In the genomic region with DNA sequence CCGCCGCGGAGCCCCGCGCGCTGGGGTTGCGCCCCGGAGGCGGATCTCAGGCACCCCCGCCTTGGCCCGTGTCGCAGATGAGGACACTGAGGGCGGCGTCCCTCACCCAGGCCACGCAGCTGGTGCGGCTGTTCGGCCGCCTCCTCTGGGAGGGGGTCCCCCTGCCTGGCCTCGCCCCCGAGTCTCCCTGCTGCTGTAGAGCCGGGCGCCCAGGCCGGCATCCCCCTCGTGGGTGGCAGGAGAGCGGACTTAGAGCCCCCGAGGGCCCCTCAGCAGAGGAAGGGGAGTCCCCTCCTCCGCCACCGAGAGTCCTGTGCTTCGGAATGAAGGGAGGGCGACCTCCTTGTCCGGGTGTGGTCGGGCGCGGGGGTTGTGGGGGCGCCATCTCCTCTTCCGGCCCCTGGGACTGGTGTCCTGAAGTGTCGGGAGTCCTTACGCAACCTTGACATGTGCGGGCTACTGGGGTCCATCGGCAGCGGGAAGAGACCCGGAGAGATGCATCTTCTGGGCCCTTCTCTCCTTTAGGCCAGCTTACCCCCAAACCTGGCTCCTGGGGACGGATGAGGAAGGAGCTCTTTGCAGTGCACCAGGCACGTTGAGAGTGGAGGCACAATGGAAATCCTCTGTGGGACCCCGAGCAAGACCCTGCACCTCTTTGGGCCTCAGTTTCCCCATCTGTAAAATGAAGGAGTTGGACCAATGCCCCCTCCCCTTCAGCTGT, we compare ENCODE assay signal across 1 cellular context.
TF ChIP-seq lines count a peak whose summit lies in the region.

No MANE protein-coding gene starts in this region.

TF ChIP-seq in K562, 482 proteins besides CTCF, POLR2A, EP300 and RAD21 (continued from another document and continues in another):
- TF ChIP-seq, protein P1, sequence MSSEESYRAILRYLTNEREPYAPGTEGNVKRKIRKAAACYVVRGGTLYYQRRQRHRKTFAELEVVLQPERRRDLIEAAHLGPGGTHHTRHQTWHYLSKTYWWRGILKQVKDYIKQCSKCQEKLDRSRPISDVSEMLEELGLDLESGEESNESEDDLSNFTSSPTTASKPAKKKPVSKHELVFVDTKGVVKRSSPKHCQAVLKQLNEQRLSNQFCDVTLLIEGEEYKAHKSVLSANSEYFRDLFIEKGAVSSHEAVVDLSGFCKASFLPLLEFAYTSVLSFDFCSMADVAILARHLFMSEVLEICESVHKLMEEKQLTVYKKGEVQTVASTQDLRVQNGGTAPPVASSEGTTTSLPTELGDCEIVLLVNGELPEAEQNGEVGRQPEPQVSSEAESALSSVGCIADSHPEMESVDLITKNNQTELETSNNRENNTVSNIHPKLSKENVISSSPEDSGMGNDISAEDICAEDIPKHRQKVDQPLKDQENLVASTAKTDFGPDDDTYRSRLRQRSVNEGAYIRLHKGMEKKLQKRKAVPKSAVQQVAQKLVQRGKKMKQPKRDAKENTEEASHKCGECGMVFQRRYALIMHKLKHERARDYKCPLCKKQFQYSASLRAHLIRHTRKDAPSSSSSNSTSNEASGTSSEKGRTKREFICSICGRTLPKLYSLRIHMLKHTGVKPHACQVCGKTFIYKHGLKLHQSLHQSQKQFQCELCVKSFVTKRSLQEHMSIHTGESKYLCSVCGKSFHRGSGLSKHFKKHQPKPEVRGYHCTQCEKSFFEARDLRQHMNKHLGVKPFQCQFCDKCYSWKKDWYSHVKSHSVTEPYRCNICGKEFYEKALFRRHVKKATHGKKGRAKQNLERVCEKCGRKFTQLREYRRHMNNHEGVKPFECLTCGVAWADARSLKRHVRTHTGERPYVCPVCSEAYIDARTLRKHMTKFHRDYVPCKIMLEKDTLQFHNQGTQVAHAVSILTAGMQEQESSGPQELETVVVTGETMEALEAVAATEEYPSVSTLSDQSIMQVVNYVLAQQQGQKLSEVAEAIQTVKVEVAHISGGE (CRISPR knock-in tag; IDR thresholded peaks at IDR 0.05) = 0 out of 6 replicates have a peak, but pooled peaks of 1 of the 3 experiments have one; percentile 4
- TF ChIP-seq, protein P2, sequence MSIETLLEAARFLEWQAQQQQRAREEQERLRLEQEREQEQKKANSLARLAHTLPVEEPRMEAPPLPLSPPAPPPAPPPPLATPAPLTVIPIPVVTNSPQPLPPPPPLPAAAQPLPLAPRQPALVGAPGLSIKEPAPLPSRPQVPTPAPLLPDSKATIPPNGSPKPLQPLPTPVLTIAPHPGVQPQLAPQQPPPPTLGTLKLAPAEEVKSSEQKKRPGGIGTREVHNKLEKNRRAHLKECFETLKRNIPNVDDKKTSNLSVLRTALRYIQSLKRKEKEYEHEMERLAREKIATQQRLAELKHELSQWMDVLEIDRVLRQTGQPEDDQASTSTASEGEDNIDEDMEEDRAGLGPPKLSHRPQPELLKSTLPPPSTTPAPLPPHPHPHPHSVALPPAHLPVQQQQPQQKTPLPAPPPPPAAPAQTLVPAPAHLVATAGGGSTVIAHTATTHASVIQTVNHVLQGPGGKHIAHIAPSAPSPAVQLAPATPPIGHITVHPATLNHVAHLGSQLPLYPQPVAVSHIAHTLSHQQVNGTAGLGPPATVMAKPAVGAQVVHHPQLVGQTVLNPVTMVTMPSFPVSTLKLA (conservative IDR thresholded peaks at IDR 0.05) = 0 out of 4 replicates have a peak, but pooled peaks of 1 of the 2 experiments have one; percentile 38
- TF ChIP-seq SPI1 (IDR thresholded peaks at IDR 0.05; ENCODE audit: borderline replicate concordance, low read depth, low read length) (no peak), FIP1L1 (IDR thresholded peaks at IDR 0.05; ENCODE audit: low read depth, low read length, poor library complexity, severe bottlenecking) (peak; percentile 14), ZNF41 (CRISPR knock-in tag; conservative IDR thresholded peaks at IDR 0.05) (no peak), CBFB (CRISPR knock-in tag; IDR thresholded peaks at IDR 0.05) (no peak), ATF1 (CRISPR knock-in tag; IDR thresholded peaks at IDR 0.05) (no peak), ATF1 (tag; IDR thresholded peaks at IDR 0.05) (peak; percentile 11; the same call in 1 of the 2 replicates), GABPB1 (CRISPR knock-in tag; IDR thresholded peaks at IDR 0.05) (0 out of 2 replicates have a peak, but pooled peaks have one; percentile 10), CBX5 (IDR thresholded peaks at IDR 0.05; ENCODE audit: borderline replicate concordance, low read depth) (no peak), ZNF77 (CRISPR knock-in tag; IDR thresholded peaks at IDR 0.05) (no peak), ETV1 (tag; conservative IDR thresholded peaks at IDR 0.05; ENCODE audit: low read depth) (0 out of 2 replicates have a peak, but pooled peaks have one; percentile 7), STAT5B (CRISPR knock-in tag; IDR thresholded peaks at IDR 0.05) (no peak), KDM1A (IDR thresholded peaks at IDR 0.05) (0 out of 4 replicates have a peak, but pooled peaks of 1 of the 2 experiments have one; percentile 26), CEBPG (CRISPR knock-in tag; IDR thresholded peaks at IDR 0.05) (no peak; the same call in 1 of the 2 replicates), CEBPG (tag; conservative IDR thresholded peaks at IDR 0.05 in 1 of 2, IDR thresholded peaks at IDR 0.05 in 1 of 2) (peak in 1 of 2 experiments; percentile 50; a peak in 1 of 4 replicates), ZFX (CRISPR knock-in tag; IDR thresholded peaks at IDR 0.05) (peak; percentile 62), CBFA2T3 (IDR thresholded peaks at IDR 0.05) (no peak), BRCA1 (IDR thresholded peaks at IDR 0.05) (no peak), BRCA1 (CRISPR knock-in tag; IDR thresholded peaks at IDR 0.05) (0 out of 2 replicates have a peak, but pooled peaks have one; percentile 43), MTA2 (IDR thresholded peaks at IDR 0.05; ENCODE audit: low read depth) (no peak)
- TF ChIP-seq, protein P3, sequence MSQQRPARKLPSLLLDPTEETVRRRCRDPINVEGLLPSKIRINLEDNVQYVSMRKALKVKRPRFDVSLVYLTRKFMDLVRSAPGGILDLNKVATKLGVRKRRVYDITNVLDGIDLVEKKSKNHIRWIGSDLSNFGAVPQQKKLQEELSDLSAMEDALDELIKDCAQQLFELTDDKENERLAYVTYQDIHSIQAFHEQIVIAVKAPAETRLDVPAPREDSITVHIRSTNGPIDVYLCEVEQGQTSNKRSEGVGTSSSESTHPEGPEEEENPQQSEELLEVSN (IDR thresholded peaks at IDR 0.05; ENCODE audit: borderline replicate concordance in 1 of 2, extremely low read depth in 1 of 2, insufficient read depth in 1 of 2, insufficient read length in 1 of 2, low read depth in 1 of 2, low read length in 1 of 2, poor library complexity in 1 of 2, severe bottlenecking in 1 of 2) = peak in 1 of 2 experiments; percentile 43
- TF ChIP-seq, protein P4, sequence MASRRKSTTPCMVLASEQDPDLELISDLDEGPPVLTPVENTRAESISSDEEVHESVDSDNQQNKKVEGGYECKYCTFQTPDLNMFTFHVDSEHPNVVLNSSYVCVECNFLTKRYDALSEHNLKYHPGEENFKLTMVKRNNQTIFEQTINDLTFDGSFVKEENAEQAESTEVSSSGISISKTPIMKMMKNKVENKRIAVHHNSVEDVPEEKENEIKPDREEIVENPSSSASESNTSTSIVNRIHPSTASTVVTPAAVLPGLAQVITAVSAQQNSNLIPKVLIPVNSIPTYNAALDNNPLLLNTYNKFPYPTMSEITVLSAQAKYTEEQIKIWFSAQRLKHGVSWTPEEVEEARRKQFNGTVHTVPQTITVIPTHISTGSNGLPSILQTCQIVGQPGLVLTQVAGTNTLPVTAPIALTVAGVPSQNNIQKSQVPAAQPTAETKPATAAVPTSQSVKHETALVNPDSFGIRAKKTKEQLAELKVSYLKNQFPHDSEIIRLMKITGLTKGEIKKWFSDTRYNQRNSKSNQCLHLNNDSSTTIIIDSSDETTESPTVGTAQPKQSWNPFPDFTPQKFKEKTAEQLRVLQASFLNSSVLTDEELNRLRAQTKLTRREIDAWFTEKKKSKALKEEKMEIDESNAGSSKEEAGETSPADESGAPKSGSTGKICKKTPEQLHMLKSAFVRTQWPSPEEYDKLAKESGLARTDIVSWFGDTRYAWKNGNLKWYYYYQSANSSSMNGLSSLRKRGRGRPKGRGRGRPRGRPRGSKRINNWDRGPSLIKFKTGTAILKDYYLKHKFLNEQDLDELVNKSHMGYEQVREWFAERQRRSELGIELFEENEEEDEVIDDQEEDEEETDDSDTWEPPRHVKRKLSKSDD (conservative IDR thresholded peaks at IDR 0.05; ENCODE audit: low read length) = no peak
- TF ChIP-seq, protein P5, sequence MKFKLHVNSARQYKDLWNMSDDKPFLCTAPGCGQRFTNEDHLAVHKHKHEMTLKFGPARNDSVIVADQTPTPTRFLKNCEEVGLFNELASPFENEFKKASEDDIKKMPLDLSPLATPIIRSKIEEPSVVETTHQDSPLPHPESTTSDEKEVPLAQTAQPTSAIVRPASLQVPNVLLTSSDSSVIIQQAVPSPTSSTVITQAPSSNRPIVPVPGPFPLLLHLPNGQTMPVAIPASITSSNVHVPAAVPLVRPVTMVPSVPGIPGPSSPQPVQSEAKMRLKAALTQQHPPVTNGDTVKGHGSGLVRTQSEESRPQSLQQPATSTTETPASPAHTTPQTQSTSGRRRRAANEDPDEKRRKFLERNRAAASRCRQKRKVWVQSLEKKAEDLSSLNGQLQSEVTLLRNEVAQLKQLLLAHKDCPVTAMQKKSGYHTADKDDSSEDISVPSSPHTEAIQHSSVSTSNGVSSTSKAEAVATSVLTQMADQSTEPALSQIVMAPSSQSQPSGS (CRISPR knock-in tag; IDR thresholded peaks at IDR 0.05) = no peak
- TF ChIP-seq, protein P6, sequence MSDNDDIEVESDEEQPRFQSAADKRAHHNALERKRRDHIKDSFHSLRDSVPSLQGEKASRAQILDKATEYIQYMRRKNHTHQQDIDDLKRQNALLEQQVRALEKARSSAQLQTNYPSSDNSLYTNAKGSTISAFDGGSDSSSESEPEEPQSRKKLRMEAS (CRISPR knock-in tag; IDR thresholded peaks at IDR 0.05) = peak; percentile 68; the same call in 1 of the 2 replicates
- TF ChIP-seq, protein P7, sequence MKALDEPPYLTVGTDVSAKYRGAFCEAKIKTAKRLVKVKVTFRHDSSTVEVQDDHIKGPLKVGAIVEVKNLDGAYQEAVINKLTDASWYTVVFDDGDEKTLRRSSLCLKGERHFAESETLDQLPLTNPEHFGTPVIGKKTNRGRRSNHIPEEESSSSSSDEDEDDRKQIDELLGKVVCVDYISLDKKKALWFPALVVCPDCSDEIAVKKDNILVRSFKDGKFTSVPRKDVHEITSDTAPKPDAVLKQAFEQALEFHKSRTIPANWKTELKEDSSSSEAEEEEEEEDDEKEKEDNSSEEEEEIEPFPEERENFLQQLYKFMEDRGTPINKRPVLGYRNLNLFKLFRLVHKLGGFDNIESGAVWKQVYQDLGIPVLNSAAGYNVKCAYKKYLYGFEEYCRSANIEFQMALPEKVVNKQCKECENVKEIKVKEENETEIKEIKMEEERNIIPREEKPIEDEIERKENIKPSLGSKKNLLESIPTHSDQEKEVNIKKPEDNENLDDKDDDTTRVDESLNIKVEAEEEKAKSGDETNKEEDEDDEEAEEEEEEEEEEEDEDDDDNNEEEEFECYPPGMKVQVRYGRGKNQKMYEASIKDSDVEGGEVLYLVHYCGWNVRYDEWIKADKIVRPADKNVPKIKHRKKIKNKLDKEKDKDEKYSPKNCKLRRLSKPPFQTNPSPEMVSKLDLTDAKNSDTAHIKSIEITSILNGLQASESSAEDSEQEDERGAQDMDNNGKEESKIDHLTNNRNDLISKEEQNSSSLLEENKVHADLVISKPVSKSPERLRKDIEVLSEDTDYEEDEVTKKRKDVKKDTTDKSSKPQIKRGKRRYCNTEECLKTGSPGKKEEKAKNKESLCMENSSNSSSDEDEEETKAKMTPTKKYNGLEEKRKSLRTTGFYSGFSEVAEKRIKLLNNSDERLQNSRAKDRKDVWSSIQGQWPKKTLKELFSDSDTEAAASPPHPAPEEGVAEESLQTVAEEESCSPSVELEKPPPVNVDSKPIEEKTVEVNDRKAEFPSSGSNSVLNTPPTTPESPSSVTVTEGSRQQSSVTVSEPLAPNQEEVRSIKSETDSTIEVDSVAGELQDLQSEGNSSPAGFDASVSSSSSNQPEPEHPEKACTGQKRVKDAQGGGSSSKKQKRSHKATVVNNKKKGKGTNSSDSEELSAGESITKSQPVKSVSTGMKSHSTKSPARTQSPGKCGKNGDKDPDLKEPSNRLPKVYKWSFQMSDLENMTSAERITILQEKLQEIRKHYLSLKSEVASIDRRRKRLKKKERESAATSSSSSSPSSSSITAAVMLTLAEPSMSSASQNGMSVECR (CRISPR knock-in tag; IDR thresholded peaks at IDR 0.05) = peak; percentile 65
- TF ChIP-seq, protein P8, sequence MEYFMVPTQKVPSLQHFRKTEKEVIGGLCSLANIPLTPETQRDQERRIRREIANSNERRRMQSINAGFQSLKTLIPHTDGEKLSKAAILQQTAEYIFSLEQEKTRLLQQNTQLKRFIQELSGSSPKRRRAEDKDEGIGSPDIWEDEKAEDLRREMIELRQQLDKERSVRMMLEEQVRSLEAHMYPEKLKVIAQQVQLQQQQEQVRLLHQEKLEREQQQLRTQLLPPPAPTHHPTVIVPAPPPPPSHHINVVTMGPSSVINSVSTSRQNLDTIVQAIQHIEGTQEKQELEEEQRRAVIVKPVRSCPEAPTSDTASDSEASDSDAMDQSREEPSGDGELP (CRISPR knock-in tag; IDR thresholded peaks at IDR 0.05; ENCODE audit: borderline replicate concordance) = 0 out of 2 replicates have a peak, but pooled peaks have one; percentile 27
- TF ChIP-seq, protein P9, sequence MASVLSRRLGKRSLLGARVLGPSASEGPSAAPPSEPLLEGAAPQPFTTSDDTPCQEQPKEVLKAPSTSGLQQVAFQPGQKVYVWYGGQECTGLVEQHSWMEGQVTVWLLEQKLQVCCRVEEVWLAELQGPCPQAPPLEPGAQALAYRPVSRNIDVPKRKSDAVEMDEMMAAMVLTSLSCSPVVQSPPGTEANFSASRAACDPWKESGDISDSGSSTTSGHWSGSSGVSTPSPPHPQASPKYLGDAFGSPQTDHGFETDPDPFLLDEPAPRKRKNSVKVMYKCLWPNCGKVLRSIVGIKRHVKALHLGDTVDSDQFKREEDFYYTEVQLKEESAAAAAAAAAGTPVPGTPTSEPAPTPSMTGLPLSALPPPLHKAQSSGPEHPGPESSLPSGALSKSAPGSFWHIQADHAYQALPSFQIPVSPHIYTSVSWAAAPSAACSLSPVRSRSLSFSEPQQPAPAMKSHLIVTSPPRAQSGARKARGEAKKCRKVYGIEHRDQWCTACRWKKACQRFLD (CRISPR knock-in tag; IDR thresholded peaks at IDR 0.05) = peak; percentile 14
- TF ChIP-seq, protein P10, sequence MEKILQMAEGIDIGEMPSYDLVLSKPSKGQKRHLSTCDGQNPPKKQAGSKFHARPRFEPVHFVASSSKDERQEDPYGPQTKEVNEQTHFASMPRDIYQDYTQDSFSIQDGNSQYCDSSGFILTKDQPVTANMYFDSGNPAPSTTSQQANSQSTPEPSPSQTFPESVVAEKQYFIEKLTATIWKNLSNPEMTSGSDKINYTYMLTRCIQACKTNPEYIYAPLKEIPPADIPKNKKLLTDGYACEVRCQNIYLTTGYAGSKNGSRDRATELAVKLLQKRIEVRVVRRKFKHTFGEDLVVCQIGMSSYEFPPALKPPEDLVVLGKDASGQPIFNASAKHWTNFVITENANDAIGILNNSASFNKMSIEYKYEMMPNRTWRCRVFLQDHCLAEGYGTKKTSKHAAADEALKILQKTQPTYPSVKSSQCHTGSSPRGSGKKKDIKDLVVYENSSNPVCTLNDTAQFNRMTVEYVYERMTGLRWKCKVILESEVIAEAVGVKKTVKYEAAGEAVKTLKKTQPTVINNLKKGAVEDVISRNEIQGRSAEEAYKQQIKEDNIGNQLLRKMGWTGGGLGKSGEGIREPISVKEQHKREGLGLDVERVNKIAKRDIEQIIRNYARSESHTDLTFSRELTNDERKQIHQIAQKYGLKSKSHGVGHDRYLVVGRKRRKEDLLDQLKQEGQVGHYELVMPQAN (IDR thresholded peaks at IDR 0.05; ENCODE audit: borderline replicate concordance) = peak; percentile 24; the same call in 1 of the 2 replicates
